11 cellular contexts compared by ENCODE assay signal in the genomic region with DNA sequence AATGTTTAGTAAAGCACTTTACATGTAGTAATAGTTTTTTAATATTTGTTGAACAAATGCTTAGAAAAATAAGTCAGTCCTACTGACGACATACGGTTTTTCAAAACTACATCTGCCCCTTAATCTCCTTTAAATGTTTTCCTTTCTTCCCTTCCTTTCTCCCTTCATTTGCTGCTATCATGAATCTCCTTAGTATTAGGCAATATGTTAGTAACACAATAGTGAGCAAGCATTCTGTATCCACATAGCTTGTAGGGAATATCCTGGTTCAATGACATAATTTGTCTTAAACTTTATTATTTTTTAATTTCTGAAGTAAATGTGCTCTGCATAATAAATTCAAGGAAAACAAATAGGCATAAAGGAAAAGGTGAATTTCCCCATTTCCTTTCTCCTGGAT.
A peak's percentile ranks its signal among the peaks of the same experiment; 100 is the strongest.
DNase-seq lines count a peak whose midpoint lies in the region; ATAC-seq, FAIRE-seq and TF ChIP-seq lines count a peak whose summit lies in the region.
"Had no signal": no experiment of that assay in that cellular context is flagged by ENCODE, and none has a peak within 500 bp of the region (broad histone marks: within the 10 kb centered on the region; RNA-seq: fewer than 3 reads in every experiment).

No MANE protein-coding gene starts in this region.

- no peaks in the 10 kb centered on the region for H3K9me1 ChIP-seq in IMR-90 (ENCODE audit: insufficient read depth, low read length)

- TF ChIP-seq RAD21 in IMR-90 (IDR thresholded peaks at IDR 0.05; ENCODE audit: low read length) = no peak

- CTCF ChIA-PET in IMR-90 (lab: Yijun Ruan, JAX) = interaction anchor here (0.6 to 1.9 kb wide), 6 partner anchors 9 to 232 kb away, joined by 3 to 9 read pairs (median 6); no protein-coding TSS in a partner anchor
- CTCF ChIA-PET in WTC11 (lab: Charles Lee) = interaction anchor here (0.7 to 2.9 kb wide), 13 partner anchors 9 to 249 kb away, joined by 3 to 20 read pairs (median 6); no protein-coding TSS in a partner anchor
- CTCF ChIA-PET in CD4-positive, alpha-beta T cell (lab: Charles Lee) = no interaction called here

- no peak overlapping the region for H2BK120ac ChIP-seq in IMR-90 (ENCODE audit: low read depth, low read length)

- H2AK9ac ChIP-seq in IMR-90 (replicated peaks; ENCODE audit: low read depth, low read length, poor library complexity) = no peak overlapping the region

- no peak overlapping the region for H3K14ac ChIP-seq in IMR-90 (replicated peaks; ENCODE audit: low read depth, low read length)

- H3K27ac ChIP-seq in IMR-90 (ENCODE audit: insufficient read depth, low read length) (no peak overlapping the region; the same call in 1 of the 2 replicates), smooth muscle cell (ENCODE audit: low read depth) (peak overlapping the region; percentile 31)
- no peak overlapping the region for H3K27ac ChIP-seq in CD4-positive, alpha-beta T cell (ENCODE audit: low read depth, low read length)

- H3K27me3 ChIP-seq in IMR-90 (ENCODE audit: control insufficient read depth, insufficient read depth, low read length) = no peaks in the 10 kb centered on the region
- H3K27me3 ChIP-seq in smooth muscle cell (ENCODE audit: low read depth) = no peaks in the 10 kb centered on the region
- H3K27me3 ChIP-seq in CD4-positive, alpha-beta T cell (ENCODE audit: control insufficient read depth, insufficient read depth, low read length) = no peaks in the 10 kb centered on the region
- H3K27me3 ChIP-seq: BE2C had no signal

- peaks cover 27% of the 10 kb centered on the region for H3K79me2 ChIP-seq in smooth muscle cell (ENCODE audit: low read depth)

- dilution Hi-C loops in IMR-90 (cut with HindIII; ENCODE audit: low sequenced_read_pairs, unreplicated experiment) = no loop called here

- no peak for DNase-seq in IMR-90
- DNase-seq in WTC11 (ENCODE audit: low spot score) = no peak
- no peak for DNase-seq in smooth muscle cell (lab: John Stamatoyannopoulos, UW; ENCODE audit: unreplicated experiment)
- DNase-seq in retina = no peak
- DNase-seq in CD4-positive, alpha-beta T cell = no peak
- no peak for DNase-seq in NOMO-1 (lab: John Stamatoyannopoulos, UW; ENCODE audit: unreplicated experiment in 2 of 2)
- DNase-seq: DMS79 had no signal

- in situ Hi-C loops in IMR-90 (cut with MboI; ENCODE audit: low sequenced_read_pairs) = loop anchor here (10.0 kb wide), 1 partner anchor 245 kb away; no protein-coding TSS in a partner anchor

- H3K56ac ChIP-seq in IMR-90 (ENCODE audit: extremely low read depth, insufficient read depth, low read length) = no peak overlapping the region

- peaks cover 17% of the 10 kb centered on the region for H3F3A ChIP-seq in smooth muscle cell (ENCODE audit: low read depth)

- H4K8ac ChIP-seq in IMR-90 (ENCODE audit: low read depth in 2 of 2, low read length in 2 of 2) = no peak overlapping the region

- POLR2A ChIA-PET in IMR-90 (lab: Charles Lee; ENCODE audit: unreplicated experiment) (no interaction called here), WTC11 (lab: Charles Lee) (interaction anchor here (0.5 to 0.7 kb wide), 2 partner anchors 225 to 272 kb away, joined by 3 to 5 read pairs; no protein-coding TSS in a partner anchor)
- POLR2A ChIA-PET in CD4-positive, alpha-beta T cell (lab: Charles Lee) = interaction anchor here (0.7 kb wide), 1 partner anchor 204 kb away, joined by 3 read pairs; no protein-coding TSS in a partner anchor

- H3K27me3 Mint-ChIP-seq in WTC11 (ENCODE audit: low read depth) = no peaks in the 10 kb centered on the region
- no peaks in the 10 kb centered on the region for H3K27me3 Mint-ChIP-seq in CD4-positive, alpha-beta T cell
- H3K27me3 Mint-ChIP-seq: CD4-positive, CD25-positive, alpha-beta regulatory T cell had no signal

- no peak overlapping the region for H2BK20ac ChIP-seq in IMR-90 (ENCODE audit: low read depth, low read length)

- peaks cover 7% of the 10 kb centered on the region for H3K4me1 ChIP-seq in IMR-90 (ENCODE audit: control insufficient read depth, insufficient read depth, low read length)
- peaks cover 25% of the 10 kb centered on the region for H3K4me1 ChIP-seq in smooth muscle cell (ENCODE audit: low read depth)
- H3K4me1 ChIP-seq: BE2C had no signal

- FAIRE-seq in islet of Langerhans (lab: Jason Lieb, UNC) = peak; percentile 53

- H3K4me3 ChIP-seq in IMR-90 (ENCODE audit: insufficient read depth, low read depth, low read length) (no peak overlapping the region), smooth muscle cell (no peak overlapping the region)

- H2AFZ ChIP-seq in IMR-90 (replicated peaks; ENCODE audit: low read length, poor library complexity) = no peak overlapping the region
- H2AFZ ChIP-seq in smooth muscle cell (ENCODE audit: low read depth) = no peak overlapping the region

- ATAC-seq in IMR-90 (ENCODE audit: low read depth) (no peak), WTC11 (no peak)
- no peak for ATAC-seq in CD4-positive, alpha-beta T cell (ENCODE audit: poor library complexity)

- peaks cover 7% of the 10 kb centered on the region for H4K20me1 ChIP-seq in IMR-90 (ENCODE audit: insufficient read depth, low read length)
- H4K20me1 ChIP-seq in smooth muscle cell (ENCODE audit: low read depth) = peaks cover 15% of the 10 kb centered on the region

- peaks cover 18% of the 10 kb centered on the region for H3K4me1 Mint-ChIP-seq in WTC11
- no peaks in the 10 kb centered on the region for H3K4me1 Mint-ChIP-seq in CD4-positive, alpha-beta T cell (ENCODE audit: low read depth)

- H2BK15ac ChIP-seq in IMR-90 (ENCODE audit: low read depth, low read length) = no peak overlapping the region

- intact Hi-C loops in IMR-90 (cut with micrococcal nuclease) = loop anchor here (1.0 to 5.0 kb wide), 6 partner anchors 25 to 284 kb away; partner anchors contain the start of genes ACSL3 and FARSB
- intact Hi-C loops in CD4-positive, alpha-beta T cell (cut with DNase I, micrococcal nuclease) = no loop called here

- H3K27ac Mint-ChIP-seq in WTC11 = peak overlapping the region; percentile 86
- no peak overlapping the region for H3K27ac Mint-ChIP-seq in CD4-positive, alpha-beta T cell
- H3K27ac Mint-ChIP-seq: CD4-positive, CD25-positive, alpha-beta regulatory T cell; H9 had no signal

- H3K4me2 ChIP-seq in IMR-90 (ENCODE audit: low read depth, low read length) (no peak overlapping the region), smooth muscle cell (no peak overlapping the region)

- H3K36me3 ChIP-seq in IMR-90 (ENCODE audit: control insufficient read depth, insufficient read depth, low read length) = peaks cover 16% of the 10 kb centered on the region
- peaks cover 22% of the 10 kb centered on the region for H3K36me3 ChIP-seq in smooth muscle cell (ENCODE audit: low read depth)

- H3K18ac ChIP-seq in IMR-90 (ENCODE audit: low read depth, low read length) = no peak overlapping the region

- peaks cover 7 to 30% of the 10 kb centered on the region in 2 experiments; a peak in 3 of 4 replicates for H3K79me1 ChIP-seq in IMR-90 (ENCODE audit: low read depth in 1 of 2, low read length in 2 of 2)

- peaks cover 23% of the 10 kb centered on the region for H3K9me3 Mint-ChIP-seq in WTC11
- H3K9me3 Mint-ChIP-seq in CD4-positive, alpha-beta T cell = peaks cover 12% of the 10 kb centered on the region

- H2AK5ac ChIP-seq in IMR-90 (ENCODE audit: low read depth, low read length) = no peak overlapping the region

- TF ChIP-seq POLR2A in IMR-90 (IDR thresholded peaks at IDR 0.05; ENCODE audit: low read depth, low read length) = no peak

- no peak overlapping the region for H3K4ac ChIP-seq in IMR-90 (ENCODE audit: low read depth, low read length)

- H3K4me3 Mint-ChIP-seq in WTC11 = no peak overlapping the region
- no peak overlapping the region for H3K4me3 Mint-ChIP-seq in CD4-positive, alpha-beta T cell
- H3K4me3 Mint-ChIP-seq: CD4-positive, CD25-positive, alpha-beta regulatory T cell; H9 had no signal

- H2BK5ac ChIP-seq in IMR-90 (ENCODE audit: low read depth, low read length, poor library complexity, severe bottlenecking) = no peak overlapping the region

- no peaks in the 10 kb centered on the region for H3K9me3 ChIP-seq in IMR-90 (ENCODE audit: control insufficient read depth, insufficient read depth, low read length)
- peaks cover 15% of the 10 kb centered on the region for H3K9me3 ChIP-seq in smooth muscle cell (replicated peaks; ENCODE audit: low read depth)
- peaks cover 21% of the 10 kb centered on the region for H3K9me3 ChIP-seq in CD4-positive, alpha-beta T cell (ENCODE audit: control insufficient read depth, low read length)
- H3K9me3 ChIP-seq: BE2C had no signal

- no peak overlapping the region for H4K5ac ChIP-seq in IMR-90 (ENCODE audit: low read depth, low read length)

- no peak overlapping the region for H3K9ac ChIP-seq in IMR-90 (ENCODE audit: low read depth, low read length)
- H3K9ac ChIP-seq in smooth muscle cell (ENCODE audit: low read depth) = no peak overlapping the region

- peaks cover 37% of the 10 kb centered on the region for H3K36me3 Mint-ChIP-seq in WTC11
- peaks cover 63% of the 10 kb centered on the region for H3K36me3 Mint-ChIP-seq in CD4-positive, alpha-beta T cell (ENCODE audit: low read depth)

- no CpG with 5 or more reads among the region's 2 CpGs for WGBS in IMR-90 (ENCODE audit: extremely low coverage in 2 of 2, insufficient read length in 1 of 2), 2 experiments
- 95% methylated on average over 2 of the region's 2 CpGs for WGBS in smooth muscle cell (ENCODE audit: low lambda C conversion rate)

- no peak overlapping the region for H4K91ac ChIP-seq in IMR-90 (ENCODE audit: insufficient read depth, low read depth, low read length)

- H3K23ac ChIP-seq in IMR-90 (ENCODE audit: low read depth, low read length) = no peak overlapping the region

- no peak for TF ChIP-seq CTCF in IMR-90 (conservative IDR thresholded peaks at IDR 0.05; ENCODE audit: low read depth, low read length)
- TF ChIP-seq CTCF in WTC11 (IDR thresholded peaks at IDR 0.05) = no peak
- no peak for TF ChIP-seq CTCF in smooth muscle cell (IDR thresholded peaks at IDR 0.05; ENCODE audit: borderline replicate concordance, insufficient read depth, poor library complexity, severe bottlenecking)
- TF ChIP-seq CTCF in CD4-positive, alpha-beta T cell (IDR thresholded peaks at IDR 0.05) = no peak

- no TSS peak for BruUV-seq in IMR-90 (replicated peaks; lab: Mats Ljungman, UMichigan)

TF ChIP-seq in WTC11, 78 proteins besides CTCF, POLR2A, EP300 and RAD21 (continues in another document):
- TF ChIP-seq, protein P1, sequence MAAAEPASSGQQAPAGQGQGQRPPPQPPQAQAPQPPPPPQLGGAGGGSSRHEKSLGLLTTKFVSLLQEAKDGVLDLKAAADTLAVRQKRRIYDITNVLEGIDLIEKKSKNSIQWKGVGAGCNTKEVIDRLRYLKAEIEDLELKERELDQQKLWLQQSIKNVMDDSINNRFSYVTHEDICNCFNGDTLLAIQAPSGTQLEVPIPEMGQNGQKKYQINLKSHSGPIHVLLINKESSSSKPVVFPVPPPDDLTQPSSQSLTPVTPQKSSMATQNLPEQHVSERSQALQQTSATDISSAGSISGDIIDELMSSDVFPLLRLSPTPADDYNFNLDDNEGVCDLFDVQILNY (CRISPR knock-in tag; IDR thresholded peaks at IDR 0.05) = no peak
- no peak for TF ChIP-seq SOX15 (CRISPR knock-in tag; IDR thresholded peaks at IDR 0.05)
- TF ChIP-seq MXD4 (CRISPR knock-in tag; IDR thresholded peaks at IDR 0.05; ENCODE audit: borderline replicate concordance) = no peak
- no peak for TF ChIP-seq RELA (CRISPR knock-in tag; IDR thresholded peaks at IDR 0.05; ENCODE audit: borderline replicate concordance)
